8 cellular contexts compared by ENCODE assay signal in the genomic region with DNA sequence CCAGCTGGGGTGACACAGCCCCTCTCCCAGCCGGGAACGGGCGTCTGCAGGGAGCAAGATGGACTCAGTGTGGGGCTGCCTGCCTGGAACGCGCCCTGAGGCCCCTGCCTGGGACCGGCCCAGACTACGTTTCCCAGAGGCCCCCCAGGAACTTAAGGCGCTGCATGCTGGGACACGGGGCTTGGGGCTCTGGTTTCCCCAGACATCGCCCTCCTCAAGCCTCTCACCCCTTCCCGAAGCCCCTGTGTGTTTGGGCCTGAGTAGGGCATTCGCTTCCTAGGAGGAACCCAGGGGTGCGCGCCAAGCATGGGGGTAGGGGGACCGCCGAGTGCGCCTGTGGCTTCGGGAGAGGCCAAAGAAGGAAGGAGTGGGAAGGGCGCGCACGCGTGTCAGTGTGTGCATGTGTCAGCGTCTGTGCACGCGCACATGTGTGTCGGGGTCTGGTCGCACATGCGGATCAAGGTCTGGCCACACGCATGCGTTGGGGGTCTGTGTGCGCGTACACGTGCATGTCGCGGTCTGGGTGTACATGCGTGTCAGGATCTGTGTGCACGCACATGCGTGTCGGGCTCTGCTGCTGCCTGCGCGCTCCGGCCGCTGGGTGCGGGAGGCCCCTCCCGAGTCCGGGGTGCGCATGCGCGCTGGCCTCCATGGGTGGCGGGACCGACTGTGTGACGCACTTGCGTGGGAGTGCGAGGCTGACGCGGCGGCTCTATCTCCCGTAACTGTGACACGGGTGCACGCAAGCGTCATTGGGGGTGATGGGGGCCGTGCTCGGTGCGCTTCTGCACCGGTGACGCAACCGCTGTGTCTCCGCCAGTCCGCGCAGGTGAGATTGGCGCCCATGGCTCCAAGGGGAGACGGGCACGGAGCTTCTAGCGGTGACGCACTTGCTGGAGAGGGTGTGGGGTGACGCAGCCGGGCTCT. TPM values are rescaled to one million over a fixed set of nuclear protein-coding genes. Genes with fewer than 3 reads are reported as not detected.
A peak's percentile ranks its signal among the peaks of the same experiment; 100 is the strongest.
DNase-seq lines count a peak whose midpoint lies in the region; ATAC-seq and TF ChIP-seq lines count a peak whose summit lies in the region.

No MANE protein-coding gene starts in this region.

- H3K27ac ChIP-seq in fibroblast of lung (ENCODE audit: insufficient read depth, low read length) (peak overlapping the region; percentile 92), neuronal stem cell (replicated peaks; ENCODE audit: low read length) (no peak overlapping the region)

- H3K4me3 ChIP-seq in fibroblast of lung (replicated peaks in 1 of 4; ENCODE audit: control extremely low read depth in 1 of 4, insufficient read depth in 1 of 4, low read depth in 3 of 4, low read length in 4 of 4) (peak overlapping the region; percentile 52 to 75 (median 64)), neuronal stem cell (ENCODE audit: low read length in 2 of 2) (peak overlapping the region in 1 of 2 donors; percentile 78)

- H4K91ac ChIP-seq in neuronal stem cell (ENCODE audit: low read depth, low read length, poor library complexity): no peak overlapping the region

- peaks cover 3% of the 10 kb centered on the region for H3K79me2 ChIP-seq in fibroblast of lung (ENCODE audit: control insufficient read depth, insufficient read depth, low read length)

- no peak overlapping the region for H3K4me3 Mint-ChIP-seq in chondrocyte (ENCODE audit: unreplicated experiment)

- no peaks in the 10 kb centered on the region for H3K27me3 Mint-ChIP-seq in chondrocyte (ENCODE audit: low read depth)

- H3K9ac ChIP-seq in fibroblast of lung (ENCODE audit: insufficient read depth, low read length) (peak overlapping the region; percentile 83), neuronal stem cell (ENCODE audit: low read depth, low read length, poor library complexity) (peak overlapping the region; percentile 77)

- no peak overlapping the region for H2BK120ac ChIP-seq in neuronal stem cell (ENCODE audit: low read depth, low read length)

- peak overlapping the region; percentile 93 for H3K4me2 ChIP-seq in fibroblast of lung (ENCODE audit: extremely low read depth, insufficient read depth, low read length)
- H3K4me2 ChIP-seq in neuronal stem cell (ENCODE audit: insufficient read depth, low read length, poor library complexity, severe bottlenecking): no peak overlapping the region

- no peak overlapping the region for H3K27ac Mint-ChIP-seq in chondrocyte (ENCODE audit: unreplicated experiment)

- ATAC-seq in HG02678 (IDR thresholded peaks at IDR 0.05; ENCODE audit: unreplicated experiment): peak; percentile 64

- H3K9me3 Mint-ChIP-seq in chondrocyte (ENCODE audit: low read depth): no peaks in the 10 kb centered on the region

- TF ChIP-seq POLR2A in GM10847 (IDR thresholded peaks at IDR 0.05; ENCODE audit: extremely low read depth, insufficient read length): peak; percentile 15

- no peaks in the 10 kb centered on the region for H3K9me3 ChIP-seq in fibroblast of lung (ENCODE audit: control insufficient read depth, insufficient read depth, low read depth, low read length)
- H3K9me3 ChIP-seq in neuronal stem cell (replicated peaks in 1 of 2; ENCODE audit: control insufficient read depth in 2 of 2, insufficient read depth in 1 of 2, low read depth in 1 of 2, low read length in 2 of 2): peaks cover 2 to 12% of the 10 kb centered on the region in 2 donors

- H3K23ac ChIP-seq in neuronal stem cell (ENCODE audit: low read depth, low read length, poor library complexity): peak overlapping the region; percentile 73

- TF ChIP-seq CTCF in fibroblast of lung (conservative IDR thresholded peaks at IDR 0.05 in 1 of 2, IDR thresholded peaks at IDR 0.05 in 1 of 2; ENCODE audit: low read depth in 1 of 2, low read length in 2 of 2) (no peak), chondrocyte (IDR thresholded peaks at IDR 0.05) (no peak)

- WGBS in neuronal stem cell (ENCODE audit: extremely low coverage in 2 of 2, insufficient read length in 2 of 2, insufficient replicate concordance in 1 of 2), 2 donors: no CpG with 5 or more reads among the region's 77 CpGs

- H3K27me3 ChIP-seq in fibroblast of lung (ENCODE audit: control insufficient read depth, insufficient read depth, low read length) (no peaks in the 10 kb centered on the region), neuronal stem cell (ENCODE audit: control insufficient read depth in 3 of 3, insufficient read depth in 3 of 3, low read depth in 1 of 3, low read length in 3 of 3) (no peaks in the 10 kb centered on the region)

- H2AFZ ChIP-seq in fibroblast of lung (ENCODE audit: low read length) (peak overlapping the region; percentile 90), neuronal stem cell (ENCODE audit: low read length) (no peak overlapping the region)

- H4K8ac ChIP-seq in neuronal stem cell (ENCODE audit: low read depth, low read length): no peak overlapping the region

- peak overlapping the region; percentile 58 for H2BK12ac ChIP-seq in neuronal stem cell (ENCODE audit: low read length)

- no peaks in the 10 kb centered on the region for H3K36me3 ChIP-seq in fibroblast of lung (ENCODE audit: control insufficient read depth, insufficient read depth, low read length)
- peaks cover 2 to 21% of the 10 kb centered on the region in 2 donors for H3K36me3 ChIP-seq in neuronal stem cell (replicated peaks in 1 of 2; ENCODE audit: control insufficient read depth in 2 of 2, insufficient read depth in 2 of 2, low read length in 2 of 2)

- peak overlapping the region; percentile 37 for H2AK5ac ChIP-seq in neuronal stem cell (ENCODE audit: low read depth, low read length)

- peak; percentile 73 to 90 for DNase-seq in NCI-H526 (lab: John Stamatoyannopoulos, UW)
- DNase-seq in activated T-helper 1 cell treated with Interleukin-2 at 50 U/mL for 16 hours (ENCODE audit: low read depth): peak; percentile 85
- DNase-seq in fibroblast of lung (ENCODE audit: low read depth in 2 of 2): peak; percentile 85 to 88
- DNase-seq in neuronal stem cell (ENCODE audit: low spot score): no peak
- peak; percentile 76 for DNase-seq in stromal cell of bone marrow (ENCODE audit: low read depth)
- DNase-seq in chondrocyte (ENCODE audit: low spot score): no peak

- peak overlapping the region; percentile 35 for H3K18ac ChIP-seq in neuronal stem cell (ENCODE audit: low read length)

- H2BK5ac ChIP-seq in neuronal stem cell (ENCODE audit: low read length): peak overlapping the region; percentile 75

- H4K20me1 ChIP-seq in fibroblast of lung (ENCODE audit: control insufficient read depth, extremely low read depth, insufficient read depth, low read length): no peaks in the 10 kb centered on the region

- H3K4me1 ChIP-seq in fibroblast of lung (ENCODE audit: control insufficient read depth, extremely low read depth, insufficient read depth, low read length): no peaks in the 10 kb centered on the region
- H3K4me1 ChIP-seq in neuronal stem cell (ENCODE audit: control insufficient read depth in 2 of 2, insufficient read depth in 1 of 2, low read depth in 1 of 2, low read length in 2 of 2): no peaks in the 10 kb centered on the region

- peaks cover 8% of the 10 kb centered on the region for H3K79me1 ChIP-seq in neuronal stem cell (ENCODE audit: low read depth, low read length)

- H3K4me1 Mint-ChIP-seq in chondrocyte (ENCODE audit: low read depth): peaks cover 6% of the 10 kb centered on the region

- peak overlapping the region; percentile 56 for H3K14ac ChIP-seq in neuronal stem cell (ENCODE audit: low read length)

- no peak overlapping the region for H2BK15ac ChIP-seq in neuronal stem cell (ENCODE audit: low read length)

- peaks cover 3% of the 10 kb centered on the region for H3K36me3 Mint-ChIP-seq in chondrocyte (ENCODE audit: low read depth)

- H3K4ac ChIP-seq in neuronal stem cell (ENCODE audit: low read length): peak overlapping the region; percentile 11

RNA-seq across cellular contexts. Expression of a gene that starts 16.2 kb away (rescaled TPM):
- 9.0 and 16.2 TPM in 2 replicates for total RNA-seq in fibroblast of lung
- polyA plus RNA-seq in fibroblast of lung: 4.7 and 4.8 TPM in 2 replicates
- 4.5 and 5.4 TPM in 2 replicates for polyA plus RNA-seq in fibroblast of lung (2012)
- polyA minus RNA-seq in fibroblast of lung (ENCODE audit: low replicate concordance): 3.5 and 3.8 TPM in 2 replicates
- 22.4 TPM for polyA plus RNA-seq in neuronal stem cell (2013, experiment 1 of 2)
- polyA plus RNA-seq in neuronal stem cell (2013, experiment 2 of 2): 23.2 TPM
- 7.9 to 9.1 TPM (median 7.9 TPM) in 3 replicates for total RNA-seq in chondrocyte

Comparison
In these comparisons a context has a peak if more than half of its experiments do, and no peak if none do; other contexts are left out.
1. DNase-seq: peak in NCI-H526 (2 of 2), activated T-helper 1 cell treated with Interleukin-2 at 50 U/mL for 16 hours (single experiment), fibroblast of lung (2 of 2) and stromal cell of bone marrow (single experiment); none in neuronal stem cell (single experiment) and chondrocyte (single experiment).